In genomic region chrX:13463608-13464007, GRCh38 we compare ENCODE assay signal across 8 cellular contexts.
DNase-seq lines count a peak whose midpoint lies in the region; ATAC-seq and TF ChIP-seq lines count a peak whose summit lies in the region.

No MANE protein-coding gene starts in this region.

- H3K27ac ChIP-seq in right cardiac atrium (ENCODE audit: low read length) (no peak overlapping the region), thyroid gland (no peak overlapping the region)

- no peak for TF ChIP-seq CTCF in AG09319 (IDR thresholded peaks at IDR 0.05; ENCODE audit: low read depth, low read length)
- no peak for TF ChIP-seq CTCF in NB4 (IDR thresholded peaks at IDR 0.05; ENCODE audit: low read depth, low read length)
- no peak for TF ChIP-seq CTCF in thyroid gland (IDR thresholded peaks at IDR 0.05)

- peak; percentile 49 for DNase-seq in AG09319 (ENCODE audit: extremely low read depth, low read depth)
- peak; percentile 75 for DNase-seq in NB4 (ENCODE audit: low read depth)
- peak in 2 of 3 donors; percentile 32 to 64 for DNase-seq in right cardiac atrium
- no peak for DNase-seq in thyroid gland
- no peak for DNase-seq in activated T-cell treated with anti-CD3 and anti-CD28 coated beads, Interleukin-2, amount 50 U/mL, for 4 hours

- no peak overlapping the region for H3K4me3 Mint-ChIP-seq in activated T-cell treated with anti-CD3 and anti-CD28 coated beads, Interleukin-2, amount 50 U/mL, for 4 hours

- H3K9me3 ChIP-seq in right cardiac atrium (ENCODE audit: control insufficient read depth, low read length): no peaks in the 10 kb centered on the region
- H3K9me3 ChIP-seq in thyroid gland: no peaks in the 10 kb centered on the region

- no peaks in the 10 kb centered on the region for H3K36me3 ChIP-seq in thyroid gland

- no peaks in the 10 kb centered on the region for H3K27me3 Mint-ChIP-seq in activated T-cell treated with anti-CD3 and anti-CD28 coated beads, Interleukin-2, amount 50 U/mL, for 4 hours (ENCODE audit: low read depth)

- no peaks in the 10 kb centered on the region for H3K4me1 Mint-ChIP-seq in activated T-cell treated with anti-CD3 and anti-CD28 coated beads, Interleukin-2, amount 50 U/mL, for 4 hours (ENCODE audit: low read depth)

- intact Hi-C loops in right cardiac atrium (cut with DNase I) (no loop called here), thyroid gland (cut with DNase I) (no loop called here)

- no peaks in the 10 kb centered on the region for H3K9me3 Mint-ChIP-seq in activated T-cell treated with anti-CD3 and anti-CD28 coated beads, Interleukin-2, amount 50 U/mL, for 4 hours

- WGBS in right cardiac atrium: 36% methylated on average over 3 of the region's 3 CpGs
- 39 to 64% methylated on average over 3 of the region's 3 CpGs for WGBS in thyroid gland, 2 donors

- peaks cover 2% of the 10 kb centered on the region for H3K36me3 Mint-ChIP-seq in activated T-cell treated with anti-CD3 and anti-CD28 coated beads, Interleukin-2, amount 50 U/mL, for 4 hours (ENCODE audit: insufficient read depth)

- ATAC-seq in SK-N-SH treated with all-trans-retinoic acid at 6 μM for 48 hours: peak; percentile 61
- peak; percentile 76 to 77 for ATAC-seq in right cardiac atrium
- ATAC-seq in GM18520 (IDR thresholded peaks at IDR 0.05; ENCODE audit: unreplicated experiment): no peak
- no peak for ATAC-seq in activated T-cell treated with anti-CD3 and anti-CD28 coated beads, Interleukin-2, amount 50 U/mL, for 4 hours
- no peak for ATAC-seq in HG03442 (IDR thresholded peaks at IDR 0.05; ENCODE audit: unreplicated experiment)

- TF ChIP-seq POLR2A in NB4 (IDR thresholded peaks at IDR 0.05; ENCODE audit: extremely low read depth, insufficient read length) (no peak), thyroid gland (IDR thresholded peaks at IDR 0.05) (no peak)

- H3K4me3 ChIP-seq in NB4 (ENCODE audit: low read depth, low read length) (no peak overlapping the region), right cardiac atrium (ENCODE audit: low read length) (no peak overlapping the region), thyroid gland (replicated peaks in 1 of 3) (no peak overlapping the region)

- H3K27me3 ChIP-seq in right cardiac atrium (ENCODE audit: control insufficient read depth, insufficient read depth) (no peaks in the 10 kb centered on the region), thyroid gland (no peaks in the 10 kb centered on the region)

- H3K4me1 ChIP-seq in right cardiac atrium (ENCODE audit: control insufficient read depth, insufficient read depth, low read length): no peaks in the 10 kb centered on the region
- no peaks in the 10 kb centered on the region for H3K4me1 ChIP-seq in thyroid gland

TF ChIP-seq in SK-N-SH treated with all-trans-retinoic acid at 6 μM for 48 hours, 23 proteins besides CTCF, POLR2A, EP300 and RAD21:
- TF ChIP-seq RARB (CRISPR knock-in tag; IDR thresholded peaks at IDR 0.05): no peak

Comparison
In these comparisons a context has a peak if more than half of its experiments do, and no peak if none do; other contexts are left out.
1. DNase-seq: peak in AG09319 (single experiment), NB4 (single experiment) and right cardiac atrium (2 of 3); none in thyroid gland (0 of 2) and activated T-cell treated with anti-CD3 and anti-CD28 coated beads, Interleukin-2, amount 50 U/mL, for 4 hours (single experiment).
2. ATAC-seq: peak in SK-N-SH treated with all-trans-retinoic acid at 6 μM for 48 hours (single experiment) and right cardiac atrium (2 of 2); none in GM18520 (single experiment), activated T-cell treated with anti-CD3 and anti-CD28 coated beads, Interleukin-2, amount 50 U/mL, for 4 hours (0 of 2) and HG03442 (single experiment).